In genomic region chr4:59339631-59340030, GRCh38 we compare ENCODE assay signal across 1 cellular context.
TF ChIP-seq lines count a peak whose summit lies in the region.

No MANE protein-coding gene starts in this region.

TF ChIP-seq in GM23338, 12 proteins besides CTCF, POLR2A, EP300 and RAD21 (continued from another document):
- TF ChIP-seq ETS1 (IDR thresholded peaks at IDR 0.05) = no peak
- no peak for TF ChIP-seq JUNB (IDR thresholded peaks at IDR 0.05; ENCODE audit: unreplicated experiment)
